In genomic region chr3:46408853-46409252, GRCh38 we compare ENCODE assay signal across 1 cellular context.
TF ChIP-seq lines count a peak whose summit lies in the region.

No MANE protein-coding gene starts in this region.

TF ChIP-seq in WTC11, 78 proteins besides CTCF, POLR2A, EP300 and RAD21:
- TF ChIP-seq, protein P1, sequence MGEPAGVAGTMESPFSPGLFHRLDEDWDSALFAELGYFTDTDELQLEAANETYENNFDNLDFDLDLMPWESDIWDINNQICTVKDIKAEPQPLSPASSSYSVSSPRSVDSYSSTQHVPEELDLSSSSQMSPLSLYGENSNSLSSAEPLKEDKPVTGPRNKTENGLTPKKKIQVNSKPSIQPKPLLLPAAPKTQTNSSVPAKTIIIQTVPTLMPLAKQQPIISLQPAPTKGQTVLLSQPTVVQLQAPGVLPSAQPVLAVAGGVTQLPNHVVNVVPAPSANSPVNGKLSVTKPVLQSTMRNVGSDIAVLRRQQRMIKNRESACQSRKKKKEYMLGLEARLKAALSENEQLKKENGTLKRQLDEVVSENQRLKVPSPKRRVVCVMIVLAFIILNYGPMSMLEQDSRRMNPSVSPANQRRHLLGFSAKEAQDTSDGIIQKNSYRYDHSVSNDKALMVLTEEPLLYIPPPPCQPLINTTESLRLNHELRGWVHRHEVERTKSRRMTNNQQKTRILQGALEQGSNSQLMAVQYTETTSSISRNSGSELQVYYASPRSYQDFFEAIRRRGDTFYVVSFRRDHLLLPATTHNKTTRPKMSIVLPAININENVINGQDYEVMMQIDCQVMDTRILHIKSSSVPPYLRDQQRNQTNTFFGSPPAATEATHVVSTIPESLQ (CRISPR knock-in tag; IDR thresholded peaks at IDR 0.05): no peak
- TF ChIP-seq SOX15 (CRISPR knock-in tag; IDR thresholded peaks at IDR 0.05): no peak
- TF ChIP-seq RELA (CRISPR knock-in tag; IDR thresholded peaks at IDR 0.05; ENCODE audit: borderline replicate concordance): no peak
- no peak for TF ChIP-seq ZNF232 (CRISPR knock-in tag; IDR thresholded peaks at IDR 0.05)
- TF ChIP-seq, protein P2, sequence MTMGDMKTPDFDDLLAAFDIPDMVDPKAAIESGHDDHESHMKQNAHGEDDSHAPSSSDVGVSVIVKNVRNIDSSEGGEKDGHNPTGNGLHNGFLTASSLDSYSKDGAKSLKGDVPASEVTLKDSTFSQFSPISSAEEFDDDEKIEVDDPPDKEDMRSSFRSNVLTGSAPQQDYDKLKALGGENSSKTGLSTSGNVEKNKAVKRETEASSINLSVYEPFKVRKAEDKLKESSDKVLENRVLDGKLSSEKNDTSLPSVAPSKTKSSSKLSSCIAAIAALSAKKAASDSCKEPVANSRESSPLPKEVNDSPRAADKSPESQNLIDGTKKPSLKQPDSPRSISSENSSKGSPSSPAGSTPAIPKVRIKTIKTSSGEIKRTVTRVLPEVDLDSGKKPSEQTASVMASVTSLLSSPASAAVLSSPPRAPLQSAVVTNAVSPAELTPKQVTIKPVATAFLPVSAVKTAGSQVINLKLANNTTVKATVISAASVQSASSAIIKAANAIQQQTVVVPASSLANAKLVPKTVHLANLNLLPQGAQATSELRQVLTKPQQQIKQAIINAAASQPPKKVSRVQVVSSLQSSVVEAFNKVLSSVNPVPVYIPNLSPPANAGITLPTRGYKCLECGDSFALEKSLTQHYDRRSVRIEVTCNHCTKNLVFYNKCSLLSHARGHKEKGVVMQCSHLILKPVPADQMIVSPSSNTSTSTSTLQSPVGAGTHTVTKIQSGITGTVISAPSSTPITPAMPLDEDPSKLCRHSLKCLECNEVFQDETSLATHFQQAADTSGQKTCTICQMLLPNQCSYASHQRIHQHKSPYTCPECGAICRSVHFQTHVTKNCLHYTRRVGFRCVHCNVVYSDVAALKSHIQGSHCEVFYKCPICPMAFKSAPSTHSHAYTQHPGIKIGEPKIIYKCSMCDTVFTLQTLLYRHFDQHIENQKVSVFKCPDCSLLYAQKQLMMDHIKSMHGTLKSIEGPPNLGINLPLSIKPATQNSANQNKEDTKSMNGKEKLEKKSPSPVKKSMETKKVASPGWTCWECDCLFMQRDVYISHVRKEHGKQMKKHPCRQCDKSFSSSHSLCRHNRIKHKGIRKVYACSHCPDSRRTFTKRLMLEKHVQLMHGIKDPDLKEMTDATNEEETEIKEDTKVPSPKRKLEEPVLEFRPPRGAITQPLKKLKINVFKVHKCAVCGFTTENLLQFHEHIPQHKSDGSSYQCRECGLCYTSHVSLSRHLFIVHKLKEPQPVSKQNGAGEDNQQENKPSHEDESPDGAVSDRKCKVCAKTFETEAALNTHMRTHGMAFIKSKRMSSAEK (CRISPR knock-in tag; IDR thresholded peaks at IDR 0.05; ENCODE audit: borderline replicate concordance): no peak
- TF ChIP-seq, protein P3, sequence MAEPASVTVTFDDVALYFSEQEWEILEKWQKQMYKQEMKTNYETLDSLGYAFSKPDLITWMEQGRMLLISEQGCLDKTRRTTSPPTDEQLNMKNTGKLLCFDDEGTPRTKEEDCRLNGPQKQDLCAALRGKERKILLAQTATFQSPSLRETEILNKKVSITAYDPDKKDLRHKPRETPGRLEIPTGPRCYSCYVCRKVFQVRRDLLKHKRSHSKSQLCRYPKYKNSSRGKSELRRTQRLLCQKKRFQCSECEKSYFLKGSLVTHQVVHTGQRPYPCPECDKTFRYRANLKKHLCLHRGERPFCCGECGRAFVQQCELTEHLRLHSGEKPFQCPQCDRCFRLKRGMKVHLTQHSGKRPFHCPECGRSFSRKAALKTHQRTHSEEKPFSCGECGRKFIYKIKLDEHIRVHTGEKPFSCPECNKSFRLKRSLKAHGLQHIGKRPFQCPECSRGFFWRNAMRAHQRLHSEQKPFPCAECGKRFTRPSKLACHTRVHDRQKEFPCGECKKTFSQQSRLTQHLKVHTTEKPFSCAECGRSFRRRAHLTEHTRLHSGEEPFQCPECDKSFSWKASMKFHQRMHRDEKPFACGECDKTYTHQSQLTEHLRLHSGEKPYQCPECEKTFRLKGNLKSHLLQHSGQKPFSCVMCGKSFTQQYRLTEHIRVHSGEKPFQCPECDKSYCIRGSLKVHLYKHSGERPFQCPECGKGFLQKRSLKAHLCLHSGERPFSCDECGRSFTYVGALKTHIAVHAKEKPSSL (CRISPR knock-in tag; conservative IDR thresholded peaks at IDR 0.05): no peak
- no peak for TF ChIP-seq SP1 (CRISPR knock-in tag; conservative IDR thresholded peaks at IDR 0.05)
- no peak for TF ChIP-seq FOXJ3 (CRISPR knock-in tag; IDR thresholded peaks at IDR 0.05; ENCODE audit: borderline replicate concordance)
- no peak for TF ChIP-seq MAX (CRISPR knock-in tag; IDR thresholded peaks at IDR 0.05)
- no peak for TF ChIP-seq TEAD1 (CRISPR knock-in tag; IDR thresholded peaks at IDR 0.05)
- no peak for TF ChIP-seq TCF7 (CRISPR knock-in tag; IDR thresholded peaks at IDR 0.05; ENCODE audit: low read depth)
